In the genomic region with DNA sequence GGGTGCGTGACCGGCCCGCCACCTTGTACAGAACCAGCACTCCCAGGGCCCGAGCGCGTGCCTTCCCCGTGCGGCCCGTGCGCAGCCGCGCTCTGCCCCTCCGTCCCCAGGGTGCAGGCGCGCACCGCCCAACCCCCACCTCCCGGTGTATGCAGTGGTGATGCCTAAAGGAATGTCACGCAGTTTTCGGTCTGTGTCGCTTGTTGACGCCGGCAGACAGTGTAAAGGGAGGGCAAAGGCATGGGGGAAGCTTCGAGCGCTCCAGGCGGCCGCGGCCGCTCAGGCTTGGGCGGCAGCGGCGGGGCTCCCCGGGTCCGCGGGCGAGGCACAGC, we compare ENCODE assay signal across 9 cellular contexts. TPM values are rescaled to one million over a fixed set of nuclear protein-coding genes. Genes with fewer than 3 reads are reported as not detected.
A peak's percentile ranks its signal among the peaks of the same experiment; 100 is the strongest.
DNase-seq lines count a peak whose midpoint lies in the region; ATAC-seq and TF ChIP-seq lines count a peak whose summit lies in the region.
"Had no signal": no experiment of that assay in that cellular context is flagged by ENCODE, and none has a peak within 500 bp of the region (broad histone marks: within the 10 kb centered on the region; RNA-seq: fewer than 3 reads in every experiment).

No MANE protein-coding gene starts in this region.

- H3K4me3 Mint-ChIP-seq in activated T-cell treated with anti-CD3 and anti-CD28 coated beads, Interleukin-2, amount 50 U/mL, for 4 hours: no peak overlapping the region
- H3K4me3 Mint-ChIP-seq in activated CD8-positive, alpha-beta T cell treated with anti-CD3 and anti-CD28 coated beads for 36 hours: no peak overlapping the region
- peak overlapping the region in 4 of 8 donors; percentile 8 to 57 (median 56) for H3K4me3 Mint-ChIP-seq in CD4-positive, alpha-beta memory T cell

- peaks cover 0 to 55% (median 28%) of the 10 kb centered on the region in 4 donors for H3K4me1 ChIP-seq in tibial artery
- H3K4me1 ChIP-seq in CD4-positive, alpha-beta memory T cell (ENCODE audit: insufficient read depth, low read length): no peaks in the 10 kb centered on the region

- H3K36me3 ChIP-seq in tibial artery: no peaks in the 10 kb centered on the region
- H3K36me3 ChIP-seq in CD4-positive, alpha-beta memory T cell (ENCODE audit: insufficient read depth, low read length): no peaks in the 10 kb centered on the region

- peaks cover 10 to 97% of the 10 kb centered on the region in 2 donors for H3K27me3 ChIP-seq in tibial artery
- peaks cover 33% of the 10 kb centered on the region for H3K27me3 ChIP-seq in CD4-positive, alpha-beta memory T cell (ENCODE audit: insufficient read depth, low read length)

- H3K27ac ChIP-seq in tibial artery: no peak overlapping the region
- no peak overlapping the region for H3K27ac ChIP-seq in CD4-positive, alpha-beta memory T cell (ENCODE audit: low read depth, low read length)

- DNase-seq in activated T-cell treated with anti-CD3 and anti-CD28 coated beads, Interleukin-2, amount 50 U/mL, for 4 hours: no peak
- DNase-seq in activated T-cell treated with anti-CD3 and anti-CD28 coated beads for 4 hours: no peak
- no peak for DNase-seq in activated CD8-positive, alpha-beta T cell treated with anti-CD3 and anti-CD28 coated beads for 36 hours
- DNase-seq in left colon: no peak
- DNase-seq in tibial artery: no peak
- no peak for DNase-seq in CD4-positive, alpha-beta memory T cell
- DNase-seq in kidney glomerular epithelial cell (lab: John Stamatoyannopoulos, UW): no peak

- peaks cover 4% of the 10 kb centered on the region for H3K4me1 Mint-ChIP-seq in activated T-cell treated with anti-CD3 and anti-CD28 coated beads, Interleukin-2, amount 50 U/mL, for 4 hours (ENCODE audit: low read depth)
- H3K4me1 Mint-ChIP-seq in activated CD8-positive, alpha-beta T cell treated with anti-CD3 and anti-CD28 coated beads for 36 hours (ENCODE audit: low read depth): peaks cover 6% of the 10 kb centered on the region
- peaks cover 0 to 5% (median 3%) of the 10 kb centered on the region in 4 donors for H3K4me1 Mint-ChIP-seq in CD4-positive, alpha-beta memory T cell

- no peaks in the 10 kb centered on the region for H3K36me3 Mint-ChIP-seq in activated T-cell treated with anti-CD3 and anti-CD28 coated beads, Interleukin-2, amount 50 U/mL, for 4 hours (ENCODE audit: insufficient read depth)
- H3K36me3 Mint-ChIP-seq in activated CD8-positive, alpha-beta T cell treated with anti-CD3 and anti-CD28 coated beads for 36 hours (ENCODE audit: low read depth): no peaks in the 10 kb centered on the region
- no peaks in the 10 kb centered on the region for H3K36me3 Mint-ChIP-seq in CD4-positive, alpha-beta memory T cell

- intact Hi-C loops in activated CD8-positive, alpha-beta T cell treated with anti-CD3 and anti-CD28 coated beads for 36 hours (cut with micrococcal nuclease): no loop called here
- intact Hi-C loops in left colon (cut with DNase I, micrococcal nuclease) (no loop called here), tibial artery (cut with DNase I; ENCODE audit: low total_unique reads) (no loop called here)
- intact Hi-C loops in CD4-positive, alpha-beta memory T cell (cut with micrococcal nuclease): no loop called here

- no peaks in the 10 kb centered on the region for H3K9me3 Mint-ChIP-seq in activated T-cell treated with anti-CD3 and anti-CD28 coated beads, Interleukin-2, amount 50 U/mL, for 4 hours
- no peaks in the 10 kb centered on the region for H3K9me3 Mint-ChIP-seq in activated CD8-positive, alpha-beta T cell treated with anti-CD3 and anti-CD28 coated beads for 36 hours
- no peaks in the 10 kb centered on the region for H3K9me3 Mint-ChIP-seq in CD4-positive, alpha-beta memory T cell

- peaks cover 47% of the 10 kb centered on the region for H3K27me3 Mint-ChIP-seq in activated T-cell treated with anti-CD3 and anti-CD28 coated beads, Interleukin-2, amount 50 U/mL, for 4 hours (ENCODE audit: low read depth)
- H3K27me3 Mint-ChIP-seq in activated CD8-positive, alpha-beta T cell treated with anti-CD3 and anti-CD28 coated beads for 36 hours: peaks cover 29% of the 10 kb centered on the region
- H3K27me3 Mint-ChIP-seq in CD4-positive, alpha-beta memory T cell: peaks cover 16 to 17% of the 10 kb centered on the region in 2 donors

- TF ChIP-seq CTCF in activated CD8-positive, alpha-beta T cell treated with anti-CD3 and anti-CD28 coated beads for 36 hours (IDR thresholded peaks at IDR 0.05): no peak
- no peak for TF ChIP-seq CTCF in tibial artery (IDR thresholded peaks at IDR 0.05)

- H3K27ac Mint-ChIP-seq in activated CD8-positive, alpha-beta T cell treated with anti-CD3 and anti-CD28 coated beads for 36 hours: no peak overlapping the region
- no peak overlapping the region for H3K27ac Mint-ChIP-seq in CD4-positive, alpha-beta memory T cell

- no peaks in the 10 kb centered on the region for H3K9me3 ChIP-seq in tibial artery
- H3K9me3 ChIP-seq in CD4-positive, alpha-beta memory T cell (ENCODE audit: control insufficient read depth in 1 of 2, low read length in 2 of 2): no peaks in the 10 kb centered on the region

- peak; percentile 24 to 31 for ATAC-seq in activated T-cell treated with anti-CD3 and anti-CD28 coated beads, Interleukin-2, amount 50 U/mL, for 4 hours
- ATAC-seq in activated CD8-positive, alpha-beta T cell treated with anti-CD3 and anti-CD28 coated beads for 36 hours: peak; percentile 31
- ATAC-seq in left colon: peak; percentile 16
- no peak for ATAC-seq in HG03139 (IDR thresholded peaks at IDR 0.05; ENCODE audit: unreplicated experiment)

- POLR2A ChIA-PET in activated CD8-positive, alpha-beta T cell treated with anti-CD3 and anti-CD28 coated beads for 36 hours (lab: Charles Lee): interaction anchor here (0.7 to 1.6 kb wide), 3 partner anchors 8 to 21 kb away, joined by 3 to 4 read pairs (median 3); no protein-coding TSS in a partner anchor
- POLR2A ChIA-PET in CD4-positive, alpha-beta memory T cell (lab: Charles Lee; ENCODE audit: partially characterized antibody): interaction anchor here (1.2 kb wide), 1 partner anchor 32 kb away, joined by 3 read pairs; the partner anchor contains the start of gene TPRN

- CTCF ChIA-PET in activated CD8-positive, alpha-beta T cell treated with anti-CD3 and anti-CD28 coated beads for 36 hours (lab: Charles Lee): interaction anchor here (1.0 to 1.3 kb wide), 2 partner anchors 40 to 54 kb away, joined by 3 to 4 read pairs; partner anchors contain the start of gene RNF208
- CTCF ChIA-PET in CD4-positive, alpha-beta memory T cell (lab: Charles Lee; ENCODE audit: partially characterized antibody): no interaction called here

- H3K4me3 ChIP-seq in tibial artery: peak overlapping the region; percentile 13 to 46
- no peak overlapping the region for H3K4me3 ChIP-seq in CD4-positive, alpha-beta memory T cell (ENCODE audit: low read length in 2 of 2)

RNA-seq across cellular contexts. Expression of gene LRRC26, which starts 1.3 kb away (rescaled TPM):
- under 1 TPM in 1 of 3 donors, not detected in 2; 0.18 TPM for total RNA-seq in activated T-cell treated with anti-CD3 and anti-CD28 coated beads, Interleukin-2, amount 50 U/mL, for 4 hours
- total RNA-seq in activated CD8-positive, alpha-beta T cell treated with anti-CD3 and anti-CD28 coated beads for 36 hours: not detected
- 10 to 100 TPM; 70.0 to 95.7 TPM for total RNA-seq in left colon
- not detected for total RNA-seq in CD4-positive, alpha-beta memory T cell
- polyA plus RNA-seq in CD4-positive, alpha-beta memory T cell: not detected
- total RNA-seq: pulmonary artery endothelial cell had no signal

RNA-seq across cellular contexts. Expression of gene TMEM210, which starts 3.3 kb away (rescaled TPM):
- not detected for total RNA-seq in activated T-cell treated with anti-CD3 and anti-CD28 coated beads, Interleukin-2, amount 50 U/mL, for 4 hours
- total RNA-seq in activated CD8-positive, alpha-beta T cell treated with anti-CD3 and anti-CD28 coated beads for 36 hours: not detected
- total RNA-seq in left colon: under 1 TPM; 0.67 to 0.70 TPM
- total RNA-seq in CD4-positive, alpha-beta memory T cell: not detected
- polyA plus RNA-seq in CD4-positive, alpha-beta memory T cell: not detected
- total RNA-seq: pulmonary artery endothelial cell had no signal

RNA-seq across cellular contexts. Expression of gene ANAPC2, which starts 19.8 kb away (rescaled TPM):
- total RNA-seq in activated T-cell treated with anti-CD3 and anti-CD28 coated beads, Interleukin-2, amount 50 U/mL, for 4 hours: 10 to 100 TPM; 71.9 to 86.3 (median 73.3) TPM
- 10 to 100 TPM; 38.6 to 39.6 TPM for total RNA-seq in activated CD8-positive, alpha-beta T cell treated with anti-CD3 and anti-CD28 coated beads for 36 hours
- total RNA-seq in left colon: 10 to 100 TPM; 50.6 to 64.1 TPM
- 100 to 1,000 TPM; 116 to 125 TPM for total RNA-seq in CD4-positive, alpha-beta memory T cell
- 1 to 10 TPM; 3.2 to 5.7 TPM for polyA plus RNA-seq in CD4-positive, alpha-beta memory T cell

RNA-seq across cellular contexts. Expression of gene SSNA1, which starts 19.9 kb away (rescaled TPM):
- 100 to 1,000 TPM; 144 to 156 (median 150) TPM for total RNA-seq in activated T-cell treated with anti-CD3 and anti-CD28 coated beads, Interleukin-2, amount 50 U/mL, for 4 hours
- total RNA-seq in activated CD8-positive, alpha-beta T cell treated with anti-CD3 and anti-CD28 coated beads for 36 hours: 10 to 100 TPM; 53.3 to 58.4 TPM
- 10 to 100 TPM; 56.7 to 68.8 TPM for total RNA-seq in left colon
- total RNA-seq in CD4-positive, alpha-beta memory T cell: 10 to 100 TPM; 48.6 to 49.5 TPM
- 100 to 1,000 TPM; 117 to 161 TPM for polyA plus RNA-seq in CD4-positive, alpha-beta memory T cell

RNA-seq across cellular contexts. Expression of gene GRIN1, which starts 29.6 kb away (rescaled TPM):
- under 1 TPM in 2 of 3 donors, not detected in 1; 0.13 to 0.26 TPM for total RNA-seq in activated T-cell treated with anti-CD3 and anti-CD28 coated beads, Interleukin-2, amount 50 U/mL, for 4 hours
- not detected for total RNA-seq in activated CD8-positive, alpha-beta T cell treated with anti-CD3 and anti-CD28 coated beads for 36 hours
- total RNA-seq in left colon: under 1 TPM; 0.46 to 0.47 TPM
- total RNA-seq in CD4-positive, alpha-beta memory T cell: not detected
- polyA plus RNA-seq in CD4-positive, alpha-beta memory T cell: not detected

Comparison
In these comparisons a context has a peak if more than half of its experiments do, and no peak if none do; other contexts are left out.
1. H3K4me3 ChIP-seq: peak in tibial artery (2 of 2); none in CD4-positive, alpha-beta memory T cell (0 of 2).
2. RNA of gene LRRC26, which starts 1.3 kb away (total RNA-seq): 70.0 to 95.7 TPM in left colon; not detected in activated CD8-positive, alpha-beta T cell treated with anti-CD3 and anti-CD28 coated beads for 36 hours, 0.18 TPM in activated T-cell treated with anti-CD3 and anti-CD28 coated beads, Interleukin-2, amount 50 U/mL, for 4 hours and not detected in CD4-positive, alpha-beta memory T cell; every median in the first group is over 10 times any median in the second.